Comparison of ENCODE assay signal across 17 cellular contexts in the genomic region with DNA sequence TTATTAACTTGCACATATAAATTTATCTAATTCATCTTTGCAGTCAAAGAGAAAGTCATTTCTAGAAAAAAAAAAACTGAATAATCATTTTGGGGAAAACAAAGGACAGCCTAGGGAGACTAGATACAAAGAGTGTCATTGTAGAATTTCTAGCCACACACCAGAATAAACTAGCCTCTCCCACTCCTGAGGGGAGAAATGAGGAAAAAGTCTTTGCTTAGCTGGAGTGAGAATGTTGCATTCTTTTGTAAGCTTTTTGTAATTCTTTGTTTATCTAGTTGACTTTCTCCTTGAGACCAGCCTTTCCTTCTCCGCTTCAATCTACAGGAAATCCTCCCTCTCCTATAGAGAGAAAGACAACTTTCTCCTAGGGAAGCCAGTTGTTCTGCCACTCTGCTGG. TPM values are rescaled to one million over a fixed set of nuclear protein-coding genes. Genes with fewer than 3 reads are reported as not detected.
DNase-seq lines count a peak whose midpoint lies in the region; ATAC-seq and TF ChIP-seq lines count a peak whose summit lies in the region.
"Had no signal": no experiment of that assay in that cellular context is flagged by ENCODE, and none has a peak within 500 bp of the region (broad histone marks: within the 10 kb centered on the region; RNA-seq: fewer than 3 reads in every experiment).

No MANE protein-coding gene starts in this region.

- 92% methylated on average over 1 of the region's 1 CpG for WGBS in SK-N-SH (ENCODE audit: low lambda C conversion rate)
- 43 to 50% methylated on average over 1 of the region's 1 CpG for WGBS in ectodermal cell, 2 experiments
- 26 to 34% methylated on average over 1 of the region's 1 CpG for WGBS in tibial nerve, 2 donors

- H3K27ac ChIP-seq in SK-N-SH (ENCODE audit: low read depth in 2 of 2, low read length in 1 of 2) (no peak overlapping the region), ectodermal cell (ENCODE audit: insufficient read depth, low read depth, low read length, poor library complexity, severe bottlenecking) (peak overlapping the region; percentile 62), tibial nerve (peak overlapping the region in 3 of 4 donors; percentile 28 to 81 (median 65)), left ventricle myocardium inferior (replicated peaks) (no peak overlapping the region)

- no peaks in the 10 kb centered on the region for H3K9me2 ChIP-seq in SK-N-SH

- no peak for TF ChIP-seq POLR2A in tibial nerve (IDR thresholded peaks at IDR 0.05)

- POLR2A ChIA-PET in SK-N-SH (lab: Yijun Ruan, JAX), result no interaction called here

- H3K9me3 ChIP-seq in SK-N-SH, result no peaks in the 10 kb centered on the region
- no peaks in the 10 kb centered on the region for H3K9me3 ChIP-seq in ectodermal cell (ENCODE audit: control insufficient read depth, low read length)
- no peaks in the 10 kb centered on the region for H3K9me3 ChIP-seq in tibial nerve
- no peaks in the 10 kb centered on the region for H3K9me3 ChIP-seq in left ventricle myocardium inferior (replicated peaks)
- H3K9me3 ChIP-seq: transverse colon had no signal

- no peak for TF ChIP-seq CTCF in SK-N-SH (IDR thresholded peaks at IDR 0.05)
- TF ChIP-seq CTCF in nephron progenitor cell (IDR thresholded peaks at IDR 0.05), result no peak
- no peak for TF ChIP-seq CTCF in tibial nerve (IDR thresholded peaks at IDR 0.05)
- TF ChIP-seq CTCF in left ventricle myocardium inferior (IDR thresholded peaks at IDR 0.05; ENCODE audit: borderline replicate concordance), result no peak

- H3K4me3 Mint-ChIP-seq in nephron progenitor cell, result no peak overlapping the region
- H3K4me3 Mint-ChIP-seq in natural killer cell treated with Interleukin-12 subunit alpha and Interleukin-12 subunit beta and Interleukin-15 and Interleukin-18, amount 100 ng/mL, for 72 hours, result no peak overlapping the region
- H3K4me3 Mint-ChIP-seq: activated CD8-positive, alpha-beta memory T cell treated with anti-CD3 and anti-CD28 coated beads, Interleukin-2, amount 10 ng/mL, durations not matched to agents 7 days and 5 days; CD14-positive monocyte; T-helper 1 cell treated with Interleukin-12 subunit alpha and Interleukin-12 subunit beta and Interleukin-4 antibody, amounts not matched to agents 30 μg/mL and 1 μg/mL, for 36 hours had no signal

- H3K9ac ChIP-seq in SK-N-SH, result no peak overlapping the region

- H3K27me3 ChIP-seq in SK-N-SH (ENCODE audit: insufficient read depth), result no peaks in the 10 kb centered on the region
- no peaks in the 10 kb centered on the region for H3K27me3 ChIP-seq in ectodermal cell (ENCODE audit: control insufficient read depth, insufficient read depth, low read length, poor library complexity, severe bottlenecking)
- no peaks in the 10 kb centered on the region for H3K27me3 ChIP-seq in tibial nerve
- no peaks in the 10 kb centered on the region for H3K27me3 ChIP-seq in left ventricle myocardium inferior (ENCODE audit: low read depth)
- H3K27me3 ChIP-seq: transverse colon had no signal

- H3K36me3 ChIP-seq in SK-N-SH (replicated peaks in 1 of 2; ENCODE audit: control insufficient read depth in 1 of 2, insufficient read depth in 2 of 2, low read length in 1 of 2) (no peaks in the 10 kb centered on the region), ectodermal cell (ENCODE audit: control insufficient read depth, insufficient read depth, low read length) (no peaks in the 10 kb centered on the region), tibial nerve (no peaks in the 10 kb centered on the region), left ventricle myocardium inferior (no peaks in the 10 kb centered on the region)
- H3K36me3 ChIP-seq: transverse colon had no signal

- peaks cover 8% of the 10 kb centered on the region for H3K4me1 Mint-ChIP-seq in nephron progenitor cell
- no peaks in the 10 kb centered on the region for H3K4me1 Mint-ChIP-seq in natural killer cell treated with Interleukin-12 subunit alpha and Interleukin-12 subunit beta and Interleukin-15 and Interleukin-18, amount 100 ng/mL, for 72 hours (ENCODE audit: low read depth in 2 of 2)
- H3K4me1 Mint-ChIP-seq: CD14-positive monocyte had no signal

- no peak overlapping the region for H2AFZ ChIP-seq in SK-N-SH (ENCODE audit: low read depth)

- no peak for TF ChIP-seq RAD21 in SK-N-SH (IDR thresholded peaks at IDR 0.05; ENCODE audit: low read length)

- no peaks in the 10 kb centered on the region for H3K79me2 ChIP-seq in SK-N-SH (ENCODE audit: insufficient read depth)

- H4K20me1 ChIP-seq in SK-N-SH (ENCODE audit: insufficient read depth), result no peaks in the 10 kb centered on the region

- TF ChIP-seq EP300 in SK-N-SH (IDR thresholded peaks at IDR 0.05; ENCODE audit: borderline replicate concordance in 1 of 2, low read depth in 1 of 2, low read length in 1 of 2) (no peak), tibial nerve (IDR thresholded peaks at IDR 0.05) (no peak)

- peak; percentile 22; the same call in 2 of the 3 replicates for ATAC-seq in SK-N-SH treated with all-trans-retinoic acid at 6 μM for 48 hours
- no peak for ATAC-seq in GM19351 (IDR thresholded peaks at IDR 0.05; ENCODE audit: unreplicated experiment)
- ATAC-seq in natural killer cell treated with Interleukin-12 subunit alpha and Interleukin-12 subunit beta and Interleukin-15 and Interleukin-18, amount 100 ng/mL, for 72 hours, result no peak

- intact Hi-C loops in left ventricle myocardium inferior (cut with micrococcal nuclease), result no loop called here

- CTCF ChIA-PET in SK-N-SH (lab: Yijun Ruan, JAX), result no interaction called here

- DNase-seq in SK-N-SH (no peak), nephron progenitor cell (no peak), tibial nerve (ENCODE audit: low spot score in 2 of 2) (no peak), left ventricle myocardium inferior (no peak)
- DNase-seq in natural killer cell treated with Interleukin-12 subunit alpha and Interleukin-12 subunit beta and Interleukin-15 and Interleukin-18, amount 100 ng/mL, for 72 hours (ENCODE audit: low spot score), result no peak
- DNase-seq: activated CD8-positive, alpha-beta memory T cell treated with anti-CD3 and anti-CD28 coated beads, Interleukin-2, amount 10 ng/mL, durations not matched to agents 7 days and 5 days; activated gamma-delta T cell treated with Interleukin-2 at 50 U/mL for 16 hours; DMS79 treated with DMSO at 0.1 percent for 48 hours; NCI-H187; NCI-H524 treated with DMSO at 0.1 percent for 48 hours; stimulated activated CD4-positive, alpha-beta T cell treated with anti-CD3 and anti-CD28 coated beads, Interleukin-4, amount 100 ng/mL, for 4 hours; transverse colon had no signal

- no peaks in the 10 kb centered on the region for H3F3A ChIP-seq in SK-N-SH (replicated peaks; ENCODE audit: insufficient read depth)

- peaks cover 26% of the 10 kb centered on the region for H3K27me3 Mint-ChIP-seq in nephron progenitor cell (ENCODE audit: low read depth, poor library complexity)
- peaks cover 0 to 7% of the 10 kb centered on the region in 2 donors for H3K27me3 Mint-ChIP-seq in natural killer cell treated with Interleukin-12 subunit alpha and Interleukin-12 subunit beta and Interleukin-15 and Interleukin-18, amount 100 ng/mL, for 72 hours

- peak overlapping the region; percentile 81 for H3K27ac Mint-ChIP-seq in nephron progenitor cell
- no peak overlapping the region for H3K27ac Mint-ChIP-seq in natural killer cell treated with Interleukin-12 subunit alpha and Interleukin-12 subunit beta and Interleukin-15 and Interleukin-18, amount 100 ng/mL, for 72 hours
- H3K27ac Mint-ChIP-seq: activated CD8-positive, alpha-beta memory T cell treated with anti-CD3 and anti-CD28 coated beads, Interleukin-2, amount 10 ng/mL, durations not matched to agents 7 days and 5 days; T-helper 1 cell treated with Interleukin-12 subunit alpha and Interleukin-12 subunit beta and Interleukin-4 antibody, amounts not matched to agents 30 μg/mL and 1 μg/mL, for 36 hours had no signal

- H3K4me1 ChIP-seq in SK-N-SH (ENCODE audit: control insufficient read depth in 1 of 2, insufficient read depth in 2 of 2, low read depth in 1 of 2, low read length in 1 of 2) (peaks cover 0 to 12% of the 10 kb centered on the region in 2 experiments; a peak in 2 of 4 replicates), ectodermal cell (ENCODE audit: control insufficient read depth, insufficient read depth, low read length) (peaks cover 9% of the 10 kb centered on the region), tibial nerve (peaks cover 0 to 15% (median 0%) of the 10 kb centered on the region in 4 donors), left ventricle myocardium inferior (no peaks in the 10 kb centered on the region)

- H3K36me3 Mint-ChIP-seq in nephron progenitor cell (ENCODE audit: low read depth), result no peaks in the 10 kb centered on the region
- H3K36me3 Mint-ChIP-seq in natural killer cell treated with Interleukin-12 subunit alpha and Interleukin-12 subunit beta and Interleukin-15 and Interleukin-18, amount 100 ng/mL, for 72 hours, result no peaks in the 10 kb centered on the region
- H3K36me3 Mint-ChIP-seq: activated CD8-positive, alpha-beta memory T cell treated with anti-CD3 and anti-CD28 coated beads, Interleukin-2, amount 10 ng/mL, durations not matched to agents 7 days and 5 days; CD14-positive monocyte had no signal

- no peaks in the 10 kb centered on the region for H3K9me3 Mint-ChIP-seq in nephron progenitor cell
- H3K9me3 Mint-ChIP-seq in natural killer cell treated with Interleukin-12 subunit alpha and Interleukin-12 subunit beta and Interleukin-15 and Interleukin-18, amount 100 ng/mL, for 72 hours, result no peaks in the 10 kb centered on the region
- H3K9me3 Mint-ChIP-seq: T-helper 1 cell treated with Interleukin-12 subunit alpha and Interleukin-12 subunit beta and Interleukin-4 antibody, amounts not matched to agents 30 μg/mL and 1 μg/mL, for 36 hours had no signal

- H3K4me3 ChIP-seq in SK-N-SH (ENCODE audit: low read depth in 2 of 2, low read length in 1 of 2) (no peak overlapping the region), ectodermal cell (ENCODE audit: insufficient read depth, low read depth, low read length) (no peak overlapping the region), tibial nerve (peak overlapping the region in 1 of 4 donors; percentile 12), left ventricle myocardium inferior (no peak overlapping the region)
- H3K4me3 ChIP-seq: transverse colon had no signal

- no peak overlapping the region for H3K4me2 ChIP-seq in SK-N-SH

RNA-seq across cellular contexts. Expression of gene CGN, which starts 15.9 kb away (rescaled TPM):
- 0.36 and 0.44 TPM in 2 replicates for polyA plus RNA-seq in SK-N-SH (2012; rRNA removed)
- 0.12 and 0.64 TPM in 2 replicates for polyA plus RNA-seq in SK-N-SH (2012; cell fraction: cytosol; rRNA removed)
- polyA plus RNA-seq in SK-N-SH (2012; cell fraction: nucleus; rRNA removed), result 1.4 and 1.5 TPM in 2 replicates
- 21.6 TPM for polyA plus RNA-seq in ectodermal cell (2013, experiment 1 of 4)
- polyA plus RNA-seq in ectodermal cell (2013, experiment 2 of 4), result 22.3 TPM
- 9.8 TPM for polyA plus RNA-seq in ectodermal cell (2013, experiment 3 of 4)
- polyA plus RNA-seq in ectodermal cell (2013, experiment 4 of 4), result 13.0 TPM
- total RNA-seq in tibial nerve, result 1 to 10 TPM in 3 of 4 donors, under 1 TPM in 1; 0.63 to 4.9 (median 2.0) TPM
- 1 to 10 TPM in 1 of 2 donors, under 1 TPM in 1; 0.31 to 1.8 TPM for total RNA-seq in natural killer cell treated with Interleukin-12 subunit alpha and Interleukin-12 subunit beta and Interleukin-15 and Interleukin-18, amount 100 ng/mL, for 72 hours
- total RNA-seq in left ventricle myocardium inferior, result 0.52 TPM
- polyA plus RNA-seq: CD14-positive monocyte had no signal

RNA-seq across cellular contexts. Expression of gene POGZ, which starts 36.0 kb away (rescaled TPM):
- polyA plus RNA-seq in SK-N-SH (2012; rRNA removed), result 23.9 and 30.2 TPM in 2 replicates
- polyA plus RNA-seq in SK-N-SH (2012; cell fraction: cytosol; rRNA removed), result 11.7 and 14.0 TPM in 2 replicates
- 114 and 159 TPM in 2 replicates for polyA plus RNA-seq in SK-N-SH (2012; cell fraction: nucleus; rRNA removed)
- 94.3 TPM for polyA plus RNA-seq in ectodermal cell (2013, experiment 1 of 4)
- polyA plus RNA-seq in ectodermal cell (2013, experiment 2 of 4), result 116 TPM
- 76.5 TPM for polyA plus RNA-seq in ectodermal cell (2013, experiment 3 of 4)
- 98.0 TPM for polyA plus RNA-seq in ectodermal cell (2013, experiment 4 of 4)
- total RNA-seq in tibial nerve (10 to 100 TPM; 67.2 to 81.0 (median 72.7) TPM), left ventricle myocardium inferior (37.3 TPM)
- 100 to 1,000 TPM in 1 of 2 donors, 10 to 100 TPM in 1; 74.9 to 127 TPM for total RNA-seq in natural killer cell treated with Interleukin-12 subunit alpha and Interleukin-12 subunit beta and Interleukin-15 and Interleukin-18, amount 100 ng/mL, for 72 hours

RNA-seq across cellular contexts. Expression of gene TUFT1, which starts 44.8 kb away (rescaled TPM):
- 20.6 and 27.9 TPM in 2 replicates for polyA plus RNA-seq in SK-N-SH (2012; rRNA removed)
- polyA plus RNA-seq in SK-N-SH (2012; cell fraction: cytosol; rRNA removed), result 21.1 and 22.1 TPM in 2 replicates
- polyA plus RNA-seq in SK-N-SH (2012; cell fraction: nucleus; rRNA removed), result 28.8 and 43.7 TPM in 2 replicates
- 15.7 TPM for polyA plus RNA-seq in ectodermal cell (2013, experiment 1 of 4)
- 12.1 TPM for polyA plus RNA-seq in ectodermal cell (2013, experiment 2 of 4)
- polyA plus RNA-seq in ectodermal cell (2013, experiment 3 of 4), result 9.7 TPM
- polyA plus RNA-seq in ectodermal cell (2013, experiment 4 of 4), result 10.0 TPM
- 1 to 10 TPM; 3.3 to 8.1 (median 5.3) TPM for total RNA-seq in tibial nerve
- total RNA-seq in natural killer cell treated with Interleukin-12 subunit alpha and Interleukin-12 subunit beta and Interleukin-15 and Interleukin-18, amount 100 ng/mL, for 72 hours, result 1 to 10 TPM; 2.0 to 2.3 TPM
- total RNA-seq in left ventricle myocardium inferior, result 3.6 TPM

Comparison
In these comparisons a context has a peak if more than half of its experiments do, and no peak if none do; other contexts are left out.
1. H3K27ac ChIP-seq: peak in ectodermal cell (single experiment) and tibial nerve (3 of 4); none in SK-N-SH (0 of 2) and left ventricle myocardium inferior (single experiment).